ENCODE assay signal across 17 cellular contexts in the genomic region with DNA sequence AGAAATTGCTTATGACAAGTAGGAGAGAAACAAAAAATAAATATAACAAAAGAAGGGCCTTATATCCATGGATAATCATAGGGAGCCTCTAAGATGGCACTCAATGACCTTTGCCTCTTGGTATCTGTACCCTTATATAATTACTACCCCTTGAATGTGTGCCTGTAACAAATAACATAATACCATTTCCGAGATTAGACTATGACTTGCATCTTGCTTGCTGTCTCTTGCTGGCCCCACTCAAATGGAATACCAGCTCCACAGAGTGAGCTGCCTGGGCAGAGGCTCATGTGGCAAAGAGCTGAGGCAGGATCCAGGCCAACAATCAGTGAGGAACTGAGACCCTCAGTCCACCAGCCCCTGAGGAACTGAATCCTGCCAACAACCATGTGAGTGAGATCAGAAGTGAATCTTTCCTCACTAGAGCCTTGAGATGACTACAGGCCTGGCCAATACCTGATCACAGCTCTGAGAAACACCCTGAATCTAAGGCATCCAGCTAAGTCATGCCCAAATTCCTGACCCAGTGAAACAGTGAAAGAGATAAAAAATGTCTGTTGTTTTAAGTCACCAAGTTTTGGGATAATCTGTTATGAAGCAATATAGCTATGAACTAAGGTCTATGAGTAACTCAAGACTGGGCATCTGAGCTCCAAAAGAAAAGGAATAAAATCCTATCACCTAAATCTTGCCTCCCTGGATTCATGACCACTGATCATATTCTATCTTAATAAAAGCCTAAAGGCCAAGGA. TPM values are rescaled to one million over a fixed set of nuclear protein-coding genes. Genes with fewer than 3 reads are reported as not detected.
DNase-seq lines count a peak whose midpoint lies in the region; ATAC-seq lines count a peak whose summit lies in the region.
"Had no signal": no experiment of that assay in that cellular context is flagged by ENCODE, and none has a peak within 500 bp of the region (broad histone marks: within the 10 kb centered on the region; RNA-seq: fewer than 3 reads in every experiment).

No MANE protein-coding gene starts in this region.

- H3K4me1 Mint-ChIP-seq in effector memory CD8-positive, alpha-beta T cell (ENCODE audit: low read depth in 2 of 2): peaks cover 13 to 33% of the 10 kb centered on the region in 2 donors

- no peak overlapping the region for H3K23ac ChIP-seq in mesenchymal stem cell (ENCODE audit: low read length in 2 of 2)

- H3K27ac ChIP-seq in GM23248 (peak overlapping the region; percentile 83), mesenchymal stem cell (ENCODE audit: low read length, poor library complexity, severe bottlenecking) (no peak overlapping the region)
- H3K27ac ChIP-seq: BLaER1 treated with 17β-estradiol and CSF1 and Interleukin-3, amounts not matched to agents 10 nM and 100 nM; neural progenitor cell had no signal

- no peak overlapping the region for H4K8ac ChIP-seq in mesenchymal stem cell (ENCODE audit: low read length)

- H3K4me3 ChIP-seq in GM23248 (no peak overlapping the region), mesenchymal stem cell (ENCODE audit: insufficient read depth in 1 of 2, low read depth in 1 of 2, low read length in 2 of 2) (no peak overlapping the region)
- H3K4me3 ChIP-seq: BLaER1 treated with 17β-estradiol and CSF1 and Interleukin-3, amounts not matched to agents 10 nM and 100 nM; neural progenitor cell had no signal

- H3K27me3 ChIP-seq in GM23248 (replicated peaks; ENCODE audit: insufficient read depth) (no peaks in the 10 kb centered on the region), mesenchymal stem cell (ENCODE audit: control insufficient read depth in 1 of 2, insufficient read depth in 1 of 2, low read length in 2 of 2) (no peaks in the 10 kb centered on the region)
- H3K27me3 ChIP-seq: BLaER1 treated with 17β-estradiol and CSF1 and Interleukin-3, amounts not matched to agents 10 nM and 100 nM; neural progenitor cell had no signal

- peaks cover 97% of the 10 kb centered on the region for H3K79me2 ChIP-seq in GM23248 (ENCODE audit: insufficient read depth)

- H2AK5ac ChIP-seq in mesenchymal stem cell (ENCODE audit: low read length, severe bottlenecking): no peak overlapping the region

- 100% methylated on average over 1 of the region's 1 CpG for WGBS in GM23248 (ENCODE audit: low coverage in 1 of 2, low lambda C conversion rate in 2 of 2, missing lambda C conversion rate in 2 of 2), 2 experiments
- 100% methylated on average over 1 of the region's 1 CpG for WGBS in mesenchymal stem cell

- H3K36me3 ChIP-seq in GM23248 (ENCODE audit: low read depth) (no peaks in the 10 kb centered on the region), mesenchymal stem cell (ENCODE audit: control insufficient read depth in 1 of 2, insufficient read depth in 2 of 2, low read depth in 1 of 2, low read length in 2 of 2) (peaks cover 0 to 4% of the 10 kb centered on the region in 2 experiments)
- H3K36me3 ChIP-seq: neural progenitor cell had no signal

- no peak overlapping the region for H3K14ac ChIP-seq in mesenchymal stem cell (ENCODE audit: low read length in 2 of 2)

- H3K9me3 Mint-ChIP-seq in effector memory CD8-positive, alpha-beta T cell: no peaks in the 10 kb centered on the region
- H3K9me3 Mint-ChIP-seq: neural progenitor cell had no signal

- H2AFZ ChIP-seq in GM23248 (no peak overlapping the region), mesenchymal stem cell (ENCODE audit: low read depth, low read length) (no peak overlapping the region)
- H2AFZ ChIP-seq: neural progenitor cell had no signal

- peak overlapping the region in 1 of 2 experiments; percentile 4 for H3K4ac ChIP-seq in mesenchymal stem cell (ENCODE audit: low read depth in 1 of 2, low read length in 2 of 2)

- H4K20me1 ChIP-seq in GM23248 (ENCODE audit: insufficient read depth): no peaks in the 10 kb centered on the region

- peak overlapping the region in 1 of 2 donors; percentile 72 for H3K27ac Mint-ChIP-seq in effector memory CD8-positive, alpha-beta T cell
- H3K27ac Mint-ChIP-seq: neural progenitor cell had no signal

- H3K4me2 ChIP-seq in GM23248 (ENCODE audit: unreplicated experiment) (no peak overlapping the region), mesenchymal stem cell (ENCODE audit: low read length, poor library complexity, severe bottlenecking) (no peak overlapping the region)
- H3K4me2 ChIP-seq: BLaER1 treated with 17β-estradiol and CSF1 and Interleukin-3, amounts not matched to agents 10 nM and 100 nM; neural progenitor cell had no signal

- in situ Hi-C loops in GM23248 (cut with MboI): no loop called here

- H3K4me3 Mint-ChIP-seq in effector memory CD8-positive, alpha-beta T cell: no peak overlapping the region
- H3K4me3 Mint-ChIP-seq: neural progenitor cell had no signal

- DNase-seq in GM04503 (ENCODE audit: low read depth) (peak; percentile 67), GM23248 (peak; percentile 81), amniotic epithelial cell (ENCODE audit: low read depth) (peak; percentile 44), mesenchymal stem cell (no peak), 8988T (no peak), cerebellar nuclear complex (lab: John Stamatoyannopoulos, UW) (no peak), HK-2 (ENCODE audit: unreplicated experiment) (no peak)
- no peak for DNase-seq in effector memory CD8-positive, alpha-beta T cell
- DNase-seq: activated T-cell treated with anti-CD3 and anti-CD28 coated beads, Interleukin-2, amount 50 U/mL, for 1 hour; head of caudate nucleus; NCI-H1092; NCI-H345; substantia nigra had no signal

- H3K36me3 Mint-ChIP-seq in effector memory CD8-positive, alpha-beta T cell (ENCODE audit: insufficient read depth): peaks cover 15% of the 10 kb centered on the region

- H2BK15ac ChIP-seq in mesenchymal stem cell (ENCODE audit: low read depth, poor library complexity, severe bottlenecking): no peak overlapping the region

- H3K9me2 ChIP-seq in GM23248 (ENCODE audit: insufficient read depth): no peaks in the 10 kb centered on the region

- H2BK120ac ChIP-seq in mesenchymal stem cell (ENCODE audit: low read depth, low read length): no peak overlapping the region

- H3K79me1 ChIP-seq in mesenchymal stem cell (replicated peaks; ENCODE audit: low read length, poor library complexity, severe bottlenecking): peaks cover 10% of the 10 kb centered on the region

- H4K91ac ChIP-seq in mesenchymal stem cell (ENCODE audit: low read length): no peak overlapping the region

- H2BK5ac ChIP-seq in mesenchymal stem cell (ENCODE audit: low read depth, low read length, poor library complexity, severe bottlenecking): no peak overlapping the region

- H3K18ac ChIP-seq in mesenchymal stem cell (ENCODE audit: low read depth in 1 of 2, low read length in 2 of 2): no peak overlapping the region

- H3K9ac ChIP-seq in GM23248 (peak overlapping the region; percentile 47; the same call in 1 of the 2 replicates), mesenchymal stem cell (ENCODE audit: low read length) (peak overlapping the region; percentile 59)
- H3K9ac ChIP-seq: BLaER1 treated with 17β-estradiol and CSF1 and Interleukin-3, amounts not matched to agents 10 nM and 100 nM; neural progenitor cell had no signal

- H3K4me1 ChIP-seq in GM23248 (ENCODE audit: insufficient read depth) (peaks cover 26% of the 10 kb centered on the region), mesenchymal stem cell (ENCODE audit: control insufficient read depth, insufficient read depth, low read depth, low read length) (no peaks in the 10 kb centered on the region)

- peaks cover 31% of the 10 kb centered on the region for H3F3A ChIP-seq in GM23248 (ENCODE audit: insufficient read depth)

- H3K9me3 ChIP-seq in GM23248 (ENCODE audit: low read depth) (no peaks in the 10 kb centered on the region), mesenchymal stem cell (ENCODE audit: control insufficient read depth, low read length) (no peaks in the 10 kb centered on the region)

- H2BK12ac ChIP-seq in mesenchymal stem cell (ENCODE audit: low read length in 2 of 2): no peak overlapping the region

- ATAC-seq in effector memory CD8-positive, alpha-beta T cell (replicated peaks): no peak
- ATAC-seq: activated CD4-positive, CD25-positive, alpha-beta regulatory T cell treated with anti-CD3 and anti-CD28 coated beads, Interleukin-2, amount 50 U/mL, for 24 hours; left lobe of liver had no signal

- H3K27me3 Mint-ChIP-seq in effector memory CD8-positive, alpha-beta T cell: no peaks in the 10 kb centered on the region

RNA-seq across cellular contexts. Expression of gene KATNA1, which starts 5.5 kb away (rescaled TPM):
- 30.9 and 34.8 TPM in 2 replicates for total RNA-seq in GM23248 (2014; rRNA removed; shearing (Covaris generic))
- polyA plus RNA-seq in GM23248 (2016; fragmentation: Nextera tagmentation; extraction: Ambion mirVana): 27.1 and 28.4 TPM in 2 replicates
- 16.3 TPM for polyA plus RNA-seq in mesenchymal stem cell (2013, experiment 1 of 2)
- 16.4 TPM for polyA plus RNA-seq in mesenchymal stem cell (2013, experiment 2 of 2)

Comparison
In these comparisons a context has a peak if more than half of its experiments do, and no peak if none do; other contexts are left out.
1. DNase-seq: peak in GM04503 (single experiment), GM23248 (single experiment) and amniotic epithelial cell (single experiment); none in mesenchymal stem cell (single experiment), 8988T (single experiment), cerebellar nuclear complex (0 of 2), HK-2 (single experiment) and effector memory CD8-positive, alpha-beta T cell (0 of 3).